Comparison of ENCODE assay signal across 8 cellular contexts in genomic region chr16:50246299-50247122, GRCh38. TPM values are rescaled to one million over a fixed set of nuclear protein-coding genes. Genes with fewer than 3 reads are reported as not detected.
A peak's percentile ranks its signal among the peaks of the same experiment; 100 is the strongest.
DNase-seq lines count a peak whose midpoint lies in the region; ATAC-seq lines count a peak whose summit lies in the region.

No MANE protein-coding gene starts in this region.

- DNase-seq in activated CD4-positive, alpha-beta T cell treated with anti-CD3 and anti-CD28 coated beads, Interleukin-2, amount 10 ng/mL, durations not matched to agents 24 days and 14 days: peak; percentile 71
- no peak for DNase-seq in activated CD4-positive, alpha-beta T cell treated with anti-CD3 and anti-CD28 coated beads for 1 hour
- DNase-seq in iPS DF 6.9 (ENCODE audit: low read depth, low spot score) (no peak), NCI-H524 treated with DMSO at 0.1 percent for 48 hours (lab: John Stamatoyannopoulos, UW) (no peak)
- DNase-seq in stimulated activated CD4-positive, alpha-beta T cell treated with anti-CD3 and anti-CD28 coated beads, Interleukin-1b, Interleukin-23, amount 100 ng/mL, for 48 hours: no peak

- H3K27ac ChIP-seq in iPS DF 6.9 (ENCODE audit: low read length): no peak overlapping the region
- no peak overlapping the region for H3K27ac ChIP-seq in skeletal muscle tissue (ENCODE audit: low read depth, low read length)

- H3K4me3 ChIP-seq in iPS DF 6.9 (ENCODE audit: low read length) (peak overlapping the region; percentile 58), skeletal muscle tissue (ENCODE audit: low read length in 3 of 3) (peak overlapping the region; percentile 46 to 65 (median 57))

- peaks cover 18% of the 10 kb centered on the region for H3K4me1 Mint-ChIP-seq in activated CD4-positive, alpha-beta T cell treated with anti-CD3 and anti-CD28 coated beads, Interleukin-2, amount 10 ng/mL, durations not matched to agents 24 days and 14 days
- H3K4me1 Mint-ChIP-seq in activated naive CD4-positive, alpha-beta T cell treated with anti-CD3 and anti-CD28 coated beads, Interleukin-2, amount 50 U/mL, for 24 hours: peaks cover 6% of the 10 kb centered on the region

- peak; percentile 35 for ATAC-seq in HG03439 (IDR thresholded peaks at IDR 0.05; ENCODE audit: unreplicated experiment)

- peak overlapping the region; percentile 33 to 64 (median 34) for H3K9ac ChIP-seq in skeletal muscle tissue (ENCODE audit: low read depth in 1 of 3, low read length in 3 of 3)

- H3K36me3 Mint-ChIP-seq in activated CD4-positive, alpha-beta T cell treated with anti-CD3 and anti-CD28 coated beads, Interleukin-2, amount 10 ng/mL, durations not matched to agents 24 days and 14 days (ENCODE audit: low read depth): no peaks in the 10 kb centered on the region
- no peaks in the 10 kb centered on the region for H3K36me3 Mint-ChIP-seq in activated naive CD4-positive, alpha-beta T cell treated with anti-CD3 and anti-CD28 coated beads, Interleukin-2, amount 50 U/mL, for 24 hours

- peaks cover 6% of the 10 kb centered on the region for H3K27me3 Mint-ChIP-seq in activated CD4-positive, alpha-beta T cell treated with anti-CD3 and anti-CD28 coated beads, Interleukin-2, amount 10 ng/mL, durations not matched to agents 24 days and 14 days
- no peaks in the 10 kb centered on the region for H3K27me3 Mint-ChIP-seq in activated naive CD4-positive, alpha-beta T cell treated with anti-CD3 and anti-CD28 coated beads, Interleukin-2, amount 50 U/mL, for 24 hours

- no peaks in the 10 kb centered on the region for H3K9me3 ChIP-seq in iPS DF 6.9 (ENCODE audit: control insufficient read depth, insufficient read depth, low read length)
- no peaks in the 10 kb centered on the region for H3K9me3 ChIP-seq in skeletal muscle tissue (ENCODE audit: control insufficient read depth in 3 of 3, low read length in 3 of 3)

- H3K27ac Mint-ChIP-seq in activated CD4-positive, alpha-beta T cell treated with anti-CD3 and anti-CD28 coated beads, Interleukin-2, amount 10 ng/mL, durations not matched to agents 24 days and 14 days: peak overlapping the region; percentile 78
- H3K27ac Mint-ChIP-seq in activated naive CD4-positive, alpha-beta T cell treated with anti-CD3 and anti-CD28 coated beads, Interleukin-2, amount 50 U/mL, for 24 hours: no peak overlapping the region

- intact Hi-C loops in activated CD4-positive, alpha-beta T cell treated with anti-CD3 and anti-CD28 coated beads, Interleukin-2, amount 10 ng/mL, durations not matched to agents 24 days and 14 days (cut with micrococcal nuclease): no loop called here

- H3K4me1 ChIP-seq in iPS DF 6.9 (ENCODE audit: control insufficient read depth, insufficient read depth, low read length) (peaks cover 3% of the 10 kb centered on the region; the same call in 1 of the 2 replicates), skeletal muscle tissue (ENCODE audit: control insufficient read depth in 3 of 3, insufficient read depth in 3 of 3, low read length in 3 of 3) (peaks cover 12 to 16% (median 14%) of the 10 kb centered on the region in 3 donors)

- H3K9me3 Mint-ChIP-seq in activated CD4-positive, alpha-beta T cell treated with anti-CD3 and anti-CD28 coated beads, Interleukin-2, amount 10 ng/mL, durations not matched to agents 24 days and 14 days: no peaks in the 10 kb centered on the region
- no peaks in the 10 kb centered on the region for H3K9me3 Mint-ChIP-seq in activated naive CD4-positive, alpha-beta T cell treated with anti-CD3 and anti-CD28 coated beads, Interleukin-2, amount 50 U/mL, for 24 hours

- peak overlapping the region; percentile 76 for H3K4me3 Mint-ChIP-seq in activated CD4-positive, alpha-beta T cell treated with anti-CD3 and anti-CD28 coated beads, Interleukin-2, amount 10 ng/mL, durations not matched to agents 24 days and 14 days
- H3K4me3 Mint-ChIP-seq in activated naive CD4-positive, alpha-beta T cell treated with anti-CD3 and anti-CD28 coated beads, Interleukin-2, amount 50 U/mL, for 24 hours: peak overlapping the region; percentile 80

- no CpG with 5 or more reads among the region's 46 CpGs for WGBS in iPS DF 6.9 (ENCODE audit: insufficient coverage, insufficient read length)

- H3K27me3 ChIP-seq in iPS DF 6.9 (ENCODE audit: control insufficient read depth, insufficient read depth, low read length) (peaks cover 2% of the 10 kb centered on the region; the same call in 1 of the 2 replicates), skeletal muscle tissue (ENCODE audit: control insufficient read depth in 3 of 3, insufficient read depth in 3 of 3, low read length in 3 of 3) (peaks cover 4 to 21% (median 4%) of the 10 kb centered on the region in 3 donors)

- no peaks in the 10 kb centered on the region for H3K36me3 ChIP-seq in iPS DF 6.9 (ENCODE audit: control insufficient read depth, insufficient read depth, low read length)
- H3K36me3 ChIP-seq in skeletal muscle tissue (ENCODE audit: control insufficient read depth in 3 of 3, insufficient read depth in 3 of 3, low read length in 3 of 3): no peaks in the 10 kb centered on the region

RNA-seq across cellular contexts. Expression of gene ADCY7, which starts 19.8 kb away (rescaled TPM):
- total RNA-seq in activated CD4-positive, alpha-beta T cell treated with anti-CD3 and anti-CD28 coated beads, Interleukin-2, amount 10 ng/mL, durations not matched to agents 24 days and 14 days: 85.6 and 86.2 TPM in 2 replicates
- total RNA-seq in skeletal muscle tissue: 9.4 TPM
